Comparison of ENCODE assay signal across 8 cellular contexts in genomic region chr15:63093486-63094205, GRCh38. TPM values are rescaled to one million over a fixed set of nuclear protein-coding genes. Genes with fewer than 3 reads are reported as not detected.
DNase-seq lines count a peak whose midpoint lies in the region; ATAC-seq and TF ChIP-seq lines count a peak whose summit lies in the region.

No MANE protein-coding gene starts in this region.

- peaks cover 4% of the 10 kb centered on the region for H3K4me1 Mint-ChIP-seq in activated naive CD8-positive, alpha-beta T cell treated with anti-CD3 and anti-CD28 coated beads, Interleukin-2, amount 50 U/mL, for 24 hours

- no peaks in the 10 kb centered on the region for H3K36me3 Mint-ChIP-seq in activated naive CD8-positive, alpha-beta T cell treated with anti-CD3 and anti-CD28 coated beads, Interleukin-2, amount 50 U/mL, for 24 hours (ENCODE audit: low read depth)

- peak; percentile 91 for TF ChIP-seq CTCF in retinal pigment epithelial cell (conservative IDR thresholded peaks at IDR 0.05; ENCODE audit: low read depth, low read length)

- no peak overlapping the region for H3K4me3 Mint-ChIP-seq in activated naive CD8-positive, alpha-beta T cell treated with anti-CD3 and anti-CD28 coated beads, Interleukin-2, amount 50 U/mL, for 24 hours

- intact Hi-C loops in left cardiac atrium (cut with DNase I): loop anchor here (1.0 to 5.0 kb wide), 5 partner anchors 45 to 311 kb away; no protein-coding TSS in a partner anchor

- no peaks in the 10 kb centered on the region for H3K9me3 Mint-ChIP-seq in activated naive CD8-positive, alpha-beta T cell treated with anti-CD3 and anti-CD28 coated beads, Interleukin-2, amount 50 U/mL, for 24 hours

- H3K27ac Mint-ChIP-seq in activated naive CD8-positive, alpha-beta T cell treated with anti-CD3 and anti-CD28 coated beads, Interleukin-2, amount 50 U/mL, for 24 hours: no peak overlapping the region

- H3K27me3 Mint-ChIP-seq in activated naive CD8-positive, alpha-beta T cell treated with anti-CD3 and anti-CD28 coated beads, Interleukin-2, amount 50 U/mL, for 24 hours: no peaks in the 10 kb centered on the region

- peak; percentile 71 for DNase-seq in activated gamma-delta T cell treated with Interleukin-2 at 50 U/mL for 16 hours
- no peak for DNase-seq in activated gamma-delta T cell (lab: John Stamatoyannopoulos, UW)
- DNase-seq in NCI-H128 (lab: John Stamatoyannopoulos, UW; ENCODE audit: unreplicated experiment): peak; percentile 14
- DNase-seq in T follicular helper cell (ENCODE audit: low read depth): peak; percentile 55
- DNase-seq in activated naive CD8-positive, alpha-beta T cell treated with anti-CD3 and anti-CD28 coated beads, Interleukin-2, amount 50 U/mL, for 24 hours: peak; percentile 79
- peak; percentile 78 for DNase-seq in left cardiac atrium
- no peak for DNase-seq in retinal pigment epithelial cell (ENCODE audit: low read depth)

- H3K4me3 ChIP-seq in retinal pigment epithelial cell (ENCODE audit: low read length): no peak overlapping the region

- peak; percentile 81 for ATAC-seq in activated naive CD8-positive, alpha-beta T cell treated with anti-CD3 and anti-CD28 coated beads, Interleukin-2, amount 50 U/mL, for 24 hours
- ATAC-seq in left cardiac atrium: peak; percentile 93
- no peak for ATAC-seq in GM21619 (IDR thresholded peaks at IDR 0.05; ENCODE audit: unreplicated experiment)

RNA-seq across cellular contexts. Expression of gene LACTB, which starts 28.0 kb away (rescaled TPM):
- total RNA-seq in left cardiac atrium: 10 to 100 TPM; 18.2 to 20.3 TPM

RNA-seq across cellular contexts. Expression of gene TPM1, which starts 51.1 kb away (rescaled TPM):
- 1,000 to 10,000 TPM; 8,049 to 9,104 TPM for total RNA-seq in left cardiac atrium

Comparison
In these comparisons a context has a peak if more than half of its experiments do, and no peak if none do; other contexts are left out.
1. DNase-seq: peak in activated gamma-delta T cell treated with Interleukin-2 at 50 U/mL for 16 hours (single experiment), NCI-H128 (single experiment), T follicular helper cell (single experiment), activated naive CD8-positive, alpha-beta T cell treated with anti-CD3 and anti-CD28 coated beads, Interleukin-2, amount 50 U/mL, for 24 hours (single experiment) and left cardiac atrium (single experiment); none in activated gamma-delta T cell (single experiment) and retinal pigment epithelial cell (single experiment).